In the genomic region with DNA sequence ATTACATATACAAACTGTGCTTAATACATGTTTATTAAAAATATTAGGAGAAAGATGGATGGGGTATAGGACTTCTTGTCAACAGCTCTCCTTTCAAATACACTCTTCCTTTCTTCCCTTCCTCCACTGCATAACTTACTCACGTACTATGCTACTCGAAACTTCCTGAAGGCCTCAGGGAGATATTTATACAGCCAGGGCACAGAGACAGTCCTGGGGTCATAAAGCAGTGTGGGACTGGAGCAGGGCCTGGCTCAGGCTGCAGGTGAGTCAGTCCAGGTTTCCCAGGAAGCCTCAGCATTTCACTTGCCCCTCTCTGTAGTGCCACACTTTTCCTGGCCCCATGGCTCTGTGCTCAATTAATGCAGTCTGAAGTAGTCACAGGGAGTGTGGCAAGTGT, we compare ENCODE assay signal across 19 cellular contexts.
DNase-seq lines count a peak whose midpoint lies in the region; ATAC-seq, FAIRE-seq and TF ChIP-seq lines count a peak whose summit lies in the region.
"Had no signal": no experiment of that assay in that cellular context is flagged by ENCODE, and none has a peak within 500 bp of the region (broad histone marks: within the 10 kb centered on the region; RNA-seq: fewer than 3 reads in every experiment).

No MANE protein-coding gene starts in this region.

- H3K4me3 ChIP-seq in K562 (no peak overlapping the region), esophagus squamous epithelium (no peak overlapping the region)

- no peak overlapping the region for H3K4me2 ChIP-seq in K562 (ENCODE audit: insufficient read depth, low read length)
- H3K4me2 ChIP-seq: KMS-11, SK-N-SH had no signal

- in situ Hi-C loops in K562 (cut with MboI), result no loop called here
- in situ Hi-C loops in GM13976 (cut with MboI; ENCODE audit: low sequenced_read_pairs, unreplicated experiment), result no loop called here
- in situ Hi-C loops in G401 (cut with HindIII; ENCODE audit: low sequenced_read_pairs), result no loop called here

- FAIRE-seq in H54 (lab: Jason Lieb, UNC) (peak; percentile 53), K562 (lab: Jason Lieb, UNC) (no peak)

- H3K9me3 ChIP-seq in K562 (replicated peaks; ENCODE audit: control insufficient read depth, insufficient read depth, low read depth, low read length) (no peaks in the 10 kb centered on the region), esophagus squamous epithelium (no peaks in the 10 kb centered on the region)
- H3K9me3 ChIP-seq: SK-N-SH had no signal

- CTCF ChIA-PET in K562 (lab: Yijun Ruan, JAX; ENCODE audit: low intra/inter-chr PET ratio), result no interaction called here

- H3K27ac ChIP-seq in K562 (ENCODE audit: extremely low read depth, low read depth, low read length), result no peak overlapping the region
- H3K27ac ChIP-seq in esophagus squamous epithelium, result no peak overlapping the region
- H3K27ac ChIP-seq: KMS-11 had no signal

- DNase-seq in H54 (ENCODE audit: insufficient read length, low spot score) (no peak), K562 (ENCODE audit: extremely low read depth in 1 of 4, low spot score in 3 of 4) (no peak), kidney tubule cell (ENCODE audit: low spot score) (peak; percentile 78), renal cortical epithelial cell (ENCODE audit: low read depth) (peak; percentile 85), GM13976 (ENCODE audit: low spot score) (no peak), EL (no peak), G401 (ENCODE audit: low spot score) (no peak), esophagus squamous epithelium (lab: John Stamatoyannopoulos, UW) (no peak)
- DNase-seq: C1 segment of cervical spinal cord, DMS79 treated with DMSO at 0.1 percent for 48 hours, MM.1S, NCI-H1092 treated with DMSO at 0.1 percent for 48 hours, NCI-H2081 treated with DMSO at 0.1 percent for 48 hours, NCI-H226, NCI-H524 treated with DMSO at 0.1 percent for 48 hours, SHP77, SK-N-SH had no signal

- H4K20me1 ChIP-seq in K562 (replicated peaks; ENCODE audit: control insufficient read depth, insufficient read depth, low read length), result no peaks in the 10 kb centered on the region

- no peak overlapping the region for H3K9ac ChIP-seq in K562 (ENCODE audit: insufficient read depth in 1 of 2, low read depth in 2 of 2, low read length in 2 of 2)
- H3K9ac ChIP-seq: KMS-11, SK-N-SH had no signal

- TF ChIP-seq RAD21 in K562 (CRISPR knock-in tag; conservative IDR thresholded peaks at IDR 0.05 in 1 of 2, IDR thresholded peaks at IDR 0.05 in 1 of 2), result no peak

- no peak overlapping the region for H2AFZ ChIP-seq in K562 (ENCODE audit: low read depth, low read length)

- TF ChIP-seq POLR2A in H54 (IDR thresholded peaks at IDR 0.05; ENCODE audit: low read depth, low read length) (no peak), K562 (conservative IDR thresholded peaks at IDR 0.05) (no peak), esophagus squamous epithelium (IDR thresholded peaks at IDR 0.05) (no peak)

- 45% methylated on average over 2 of the region's 2 CpGs for WGBS in K562 (ENCODE audit: insufficient coverage, low coverage, missing lambda C conversion rate)
- WGBS in esophagus squamous epithelium, 2 donors, result 31 to 59% methylated on average over 2 of the region's 2 CpGs

- TF ChIP-seq EP300 in K562 (IDR thresholded peaks at IDR 0.05; ENCODE audit: low read length), result no peak

- no peaks in the 10 kb centered on the region for H3K27me3 ChIP-seq in K562 (ENCODE audit: control insufficient read depth in 2 of 2, insufficient read depth in 2 of 2, low read length in 2 of 2)
- H3K27me3 ChIP-seq in esophagus squamous epithelium, result no peaks in the 10 kb centered on the region

- H3K79me2 ChIP-seq in K562 (ENCODE audit: control insufficient read depth, insufficient read depth, low read length), result no peaks in the 10 kb centered on the region

- TF ChIP-seq CTCF in K562 (IDR thresholded peaks at IDR 0.05 in 2 of 3, conservative IDR thresholded peaks at IDR 0.05 in 1 of 3; ENCODE audit: insufficient read depth in 2 of 3, low read depth in 1 of 3, low read length in 3 of 3) (no peak), GM13976 (IDR thresholded peaks at IDR 0.05; ENCODE audit: borderline replicate concordance, control extremely low read depth, extremely low read depth, insufficient read depth, missing control alignments) (no peak), esophagus squamous epithelium (IDR thresholded peaks at IDR 0.05) (no peak)

- H3K36me3 ChIP-seq in K562 (ENCODE audit: control insufficient read depth, insufficient read depth, low read length) (no peaks in the 10 kb centered on the region), esophagus squamous epithelium (no peaks in the 10 kb centered on the region)

- ATAC-seq in K562, result 0 out of 3 replicates have a peak, but pooled peaks have one; percentile 23
- ATAC-seq: Panc1 had no signal

- POLR2A ChIA-PET in K562 (lab: Yijun Ruan, JAX), result no interaction called here

- intact Hi-C loops in K562 (cut with micrococcal nuclease) (no loop called here), esophagus squamous epithelium (cut with DNase I) (no loop called here)

- no peaks in the 10 kb centered on the region for H3K9me1 ChIP-seq in K562 (ENCODE audit: control insufficient read depth, insufficient read depth, low read length)

- peaks cover 0 to 8% of the 10 kb centered on the region in 2 experiments; a peak in 2 of 5 replicates for H3K4me1 ChIP-seq in K562 (replicated peaks in 1 of 2; ENCODE audit: control insufficient read depth in 2 of 2, insufficient read depth in 2 of 2, low read length in 2 of 2)
- H3K4me1 ChIP-seq in esophagus squamous epithelium, result peaks cover 0 to 11% (median 4%) of the 10 kb centered on the region in 3 donors

- no TSS peak for BruUV-seq in K562 (replicated peaks; lab: Mats Ljungman, UMichigan)

TF ChIP-seq in K562, 482 proteins besides CTCF, POLR2A, EP300 and RAD21:
- TF ChIP-seq FOXA1 (IDR thresholded peaks at IDR 0.05; ENCODE audit: borderline replicate concordance), result no peak
- TF ChIP-seq, protein P1, sequence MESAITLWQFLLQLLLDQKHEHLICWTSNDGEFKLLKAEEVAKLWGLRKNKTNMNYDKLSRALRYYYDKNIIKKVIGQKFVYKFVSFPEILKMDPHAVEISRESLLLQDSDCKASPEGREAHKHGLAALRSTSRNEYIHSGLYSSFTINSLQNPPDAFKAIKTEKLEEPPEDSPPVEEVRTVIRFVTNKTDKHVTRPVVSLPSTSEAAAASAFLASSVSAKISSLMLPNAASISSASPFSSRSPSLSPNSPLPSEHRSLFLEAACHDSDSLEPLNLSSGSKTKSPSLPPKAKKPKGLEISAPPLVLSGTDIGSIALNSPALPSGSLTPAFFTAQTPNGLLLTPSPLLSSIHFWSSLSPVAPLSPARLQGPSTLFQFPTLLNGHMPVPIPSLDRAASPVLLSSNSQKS (CRISPR knock-in tag; IDR thresholded peaks at IDR 0.05), result no peak
- no peak for TF ChIP-seq ZC3H4 (CRISPR knock-in tag; IDR thresholded peaks at IDR 0.05; ENCODE audit: borderline replicate concordance)
- no peak for TF ChIP-seq ZFX (CRISPR knock-in tag; IDR thresholded peaks at IDR 0.05)
- no peak for TF ChIP-seq RFX5 (IDR thresholded peaks at IDR 0.05; ENCODE audit: low read depth, low read length)
- no peak for TF ChIP-seq POLR3A (IDR thresholded peaks at IDR 0.05; ENCODE audit: borderline replicate concordance, extremely low read depth, insufficient read depth, insufficient read length)
- TF ChIP-seq ZNF197 (CRISPR knock-in tag; IDR thresholded peaks at IDR 0.05; ENCODE audit: low read depth), result no peak
- TF ChIP-seq, protein P2, sequence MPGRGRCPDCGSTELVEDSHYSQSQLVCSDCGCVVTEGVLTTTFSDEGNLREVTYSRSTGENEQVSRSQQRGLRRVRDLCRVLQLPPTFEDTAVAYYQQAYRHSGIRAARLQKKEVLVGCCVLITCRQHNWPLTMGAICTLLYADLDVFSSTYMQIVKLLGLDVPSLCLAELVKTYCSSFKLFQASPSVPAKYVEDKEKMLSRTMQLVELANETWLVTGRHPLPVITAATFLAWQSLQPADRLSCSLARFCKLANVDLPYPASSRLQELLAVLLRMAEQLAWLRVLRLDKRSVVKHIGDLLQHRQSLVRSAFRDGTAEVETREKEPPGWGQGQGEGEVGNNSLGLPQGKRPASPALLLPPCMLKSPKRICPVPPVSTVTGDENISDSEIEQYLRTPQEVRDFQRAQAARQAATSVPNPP (IDR thresholded peaks at IDR 0.05; ENCODE audit: borderline replicate concordance, insufficient read depth, insufficient read length), result no peak

Comparison
In these comparisons a context has a peak if more than half of its experiments do, and no peak if none do; other contexts are left out.
1. DNase-seq: peak in kidney tubule cell (single experiment) and renal cortical epithelial cell (single experiment); none in H54 (single experiment), K562 (0 of 4), GM13976 (single experiment), EL (single experiment), G401 (single experiment) and esophagus squamous epithelium (single experiment).